8 cellular contexts compared by ENCODE assay signal in the genomic region with DNA sequence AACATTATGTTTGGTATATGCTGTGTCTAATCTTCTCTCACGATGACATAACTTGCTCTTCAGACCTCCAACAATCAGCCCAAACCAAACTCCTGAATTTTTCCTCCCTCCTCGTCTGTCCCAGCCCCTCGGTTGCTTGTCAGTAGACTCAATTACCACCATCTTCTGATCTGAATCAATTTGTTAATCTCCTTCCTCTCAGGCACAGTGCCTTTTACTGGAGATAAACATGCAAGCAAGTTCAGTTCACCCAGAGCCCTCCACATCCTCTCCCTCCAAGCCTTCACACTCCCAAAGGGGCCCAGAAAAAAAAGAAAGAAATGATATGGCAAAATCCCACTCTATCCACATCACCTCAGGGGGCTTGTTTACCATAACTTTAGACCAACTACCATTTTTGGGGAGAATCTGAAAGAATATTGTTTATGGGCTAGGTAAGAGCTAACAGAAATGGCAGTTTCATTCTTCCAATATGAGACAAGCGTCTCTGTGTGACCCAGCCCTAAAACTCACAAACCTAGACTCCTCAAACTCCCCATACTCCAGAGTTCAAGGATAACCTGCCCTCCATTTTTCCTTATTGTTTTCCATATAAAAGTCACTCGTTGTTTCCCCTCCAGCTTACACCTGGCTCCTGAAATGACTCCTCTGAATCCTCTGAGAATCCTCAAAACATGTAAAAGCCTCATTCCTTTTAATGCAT. TPM values are rescaled to one million over a fixed set of nuclear protein-coding genes. Genes with fewer than 3 reads are reported as not detected.
DNase-seq lines count a peak whose midpoint lies in the region; ATAC-seq and TF ChIP-seq lines count a peak whose summit lies in the region.

No MANE protein-coding gene starts in this region.

- ATAC-seq in right lobe of liver = no peak
- no peak for ATAC-seq in GM19328 (IDR thresholded peaks at IDR 0.05; ENCODE audit: unreplicated experiment)

- TF ChIP-seq CTCF in adrenal gland (IDR thresholded peaks at IDR 0.05) = no peak
- no peak for TF ChIP-seq CTCF in right lobe of liver (IDR thresholded peaks at IDR 0.05)
- TF ChIP-seq CTCF in transverse colon (IDR thresholded peaks at IDR 0.05) = no peak

- 41 to 47% (median 42%) methylated on average over 5 of the region's 5 CpGs for WGBS in adrenal gland, 4 donors
- WGBS in right lobe of liver (ENCODE audit: insufficient coverage, low coverage, low lambda C conversion rate, missing lambda C conversion rate) = 15% methylated on average over 5 of the region's 5 CpGs
- 25 to 38% methylated on average over 5 of the region's 5 CpGs for WGBS in transverse colon (ENCODE audit: low coverage in 1 of 2), 2 donors

- TF ChIP-seq POLR2A in adrenal gland (IDR thresholded peaks at IDR 0.05) = no peak
- TF ChIP-seq POLR2A in right lobe of liver (IDR thresholded peaks at IDR 0.05) = no peak
- TF ChIP-seq POLR2A in transverse colon (IDR thresholded peaks at IDR 0.05) = no peak

- H3K27ac Mint-ChIP-seq in activated naive CD4-positive, alpha-beta T cell treated with anti-CD3 and anti-CD28 coated beads for 36 hours = peak overlapping the region; percentile 58

- CTCF ChIA-PET in activated naive CD4-positive, alpha-beta T cell treated with anti-CD3 and anti-CD28 coated beads for 36 hours (lab: Charles Lee) = no interaction called here

- TF ChIP-seq EP300 in transverse colon (IDR thresholded peaks at IDR 0.05; ENCODE audit: low read depth) = no peak

- H3K9me3 ChIP-seq in adrenal gland (replicated peaks in 1 of 3) (no peaks in the 10 kb centered on the region), right lobe of liver (no peaks in the 10 kb centered on the region), transverse colon (no peaks in the 10 kb centered on the region)

- intact Hi-C loops in activated naive CD4-positive, alpha-beta T cell treated with anti-CD3 and anti-CD28 coated beads for 36 hours (cut with micrococcal nuclease) = loop anchor here (1.0 to 5.0 kb wide), 5 partner anchors 23 to 366 kb away; a partner anchor contains a TSS
- intact Hi-C loops in adrenal gland (cut with DNase I) (loop anchor here in 1 of 2 donors (10.0 kb wide), 1 partner anchor 117 kb away; no protein-coding TSS in a partner anchor), right lobe of liver (cut with DNase I) (loop anchor here in 1 of 2 donors (10.0 kb wide), 1 partner anchor 107 kb away; no protein-coding TSS in a partner anchor), transverse colon (cut with DNase I; ENCODE audit: low total_unique reads) (loop anchor here (1.0 kb wide), 1 partner anchor 115 kb away; no protein-coding TSS in a partner anchor)

- H3K27me3 Mint-ChIP-seq in activated naive CD4-positive, alpha-beta T cell treated with anti-CD3 and anti-CD28 coated beads for 36 hours (ENCODE audit: low read depth) = no peaks in the 10 kb centered on the region

- H3K36me3 Mint-ChIP-seq in activated naive CD4-positive, alpha-beta T cell treated with anti-CD3 and anti-CD28 coated beads for 36 hours (ENCODE audit: low read depth) = no peaks in the 10 kb centered on the region

- H3K4me3 Mint-ChIP-seq in activated naive CD4-positive, alpha-beta T cell treated with anti-CD3 and anti-CD28 coated beads for 36 hours = peak overlapping the region; percentile 90

- H3K4me3 ChIP-seq in adrenal gland (peak overlapping the region in 2 of 4 donors; percentile 96 to 99), right lobe of liver (peak overlapping the region; percentile 90 to 96 (median 96)), transverse colon (peak overlapping the region in 3 of 4 donors; percentile 88 to 99 (median 93))

- H3K27ac ChIP-seq in adrenal gland = peak overlapping the region in 4 of 5 donors; percentile 87 to 98 (median 94)
- H3K27ac ChIP-seq in right lobe of liver = peak overlapping the region; percentile 67 to 85 (median 80)
- H3K27ac ChIP-seq in transverse colon = peak overlapping the region; percentile 94 to 97 (median 96)

- H3K4me1 Mint-ChIP-seq in activated naive CD4-positive, alpha-beta T cell treated with anti-CD3 and anti-CD28 coated beads for 36 hours (ENCODE audit: low read depth) = peaks cover 41% of the 10 kb centered on the region

- H3K27me3 ChIP-seq in adrenal gland (no peaks in the 10 kb centered on the region), right lobe of liver (no peaks in the 10 kb centered on the region), transverse colon (peaks cover 7% of the 10 kb centered on the region)

- in situ Hi-C loops in transverse colon (cut with MboI; ENCODE audit: low pct_ligation_motif_present in 1 of 4, low pct_unique_long_range_greater_than_20kb in 1 of 4, low sequenced_read_pairs in 3 of 4) = loop anchor here in 1 of 4 donors (25.0 kb wide), 1 partner anchor 99 kb away; no protein-coding TSS in a partner anchor

- H3K9me3 Mint-ChIP-seq in activated naive CD4-positive, alpha-beta T cell treated with anti-CD3 and anti-CD28 coated beads for 36 hours = no peaks in the 10 kb centered on the region

- H3K4me1 ChIP-seq in adrenal gland (replicated peaks in 1 of 2) (peaks cover 26 to 32% of the 10 kb centered on the region in 2 donors), right lobe of liver (peaks cover 0 to 37% (median 20%) of the 10 kb centered on the region in 4 donors), transverse colon (peaks cover 17 to 35% (median 29%) of the 10 kb centered on the region in 4 donors)

- H3K36me3 ChIP-seq in adrenal gland (replicated peaks in 1 of 2) (no peaks in the 10 kb centered on the region), right lobe of liver (no peaks in the 10 kb centered on the region), transverse colon (no peaks in the 10 kb centered on the region)

- DNase-seq in activated naive CD4-positive, alpha-beta T cell treated with anti-CD3 and anti-CD28 coated beads for 36 hours = no peak
- no peak for DNase-seq in activated naive CD4-positive, alpha-beta T cell treated with Interleukin-2 at 50 U/mL for 16 hours
- DNase-seq in adrenal gland (no peak), right lobe of liver (no peak), transverse colon (no peak), nucleus accumbens (lab: John Stamatoyannopoulos, UW) (no peak), retina (no peak)

RNA-seq across cellular contexts. Expression of a gene that starts 1.5 kb away (rescaled TPM):
- total RNA-seq in activated naive CD4-positive, alpha-beta T cell treated with anti-CD3 and anti-CD28 coated beads for 36 hours = 10 to 100 TPM in 1 of 2 experiments, 1 to 10 TPM in 1; 9.2 to 10.6 TPM
- 10 to 100 TPM; 56.5 to 91.5 (median 65.9) TPM for total RNA-seq in adrenal gland
- polyA plus RNA-seq in adrenal gland = 10 to 100 TPM; 12.0 to 80.6 (median 18.5) TPM
- 10 to 100 TPM; 29.1 to 46.6 (median 33.7) TPM for total RNA-seq in right lobe of liver
- 100 to 1,000 TPM in 1 of 4 donors, 10 to 100 TPM in 3; 12.3 to 137 (median 30.3) TPM for total RNA-seq in transverse colon
